In the genomic region with DNA sequence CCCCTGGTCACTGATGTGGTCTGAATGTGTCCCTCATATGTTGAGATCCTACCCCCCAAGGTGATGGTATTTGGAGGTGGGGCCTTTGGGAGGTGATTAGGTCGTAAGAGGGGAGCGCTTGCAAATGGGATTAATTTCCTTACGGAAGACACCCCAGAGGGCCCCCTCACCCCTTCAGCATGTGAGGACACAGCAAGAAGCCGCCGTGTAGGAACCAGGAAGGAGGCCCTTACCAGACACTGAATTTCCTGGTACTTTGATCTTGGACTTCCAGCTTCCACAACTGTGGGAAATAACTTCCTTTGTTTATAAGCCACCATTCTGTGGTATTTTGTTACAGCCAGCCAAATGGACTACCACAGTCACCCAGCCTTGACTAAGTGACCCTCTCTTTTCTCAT, we compare ENCODE assay signal across 16 cellular contexts. TPM values are rescaled to one million over a fixed set of nuclear protein-coding genes. Genes with fewer than 3 reads are reported as not detected.
A peak's percentile ranks its signal among the peaks of the same experiment; 100 is the strongest.
DNase-seq lines count a peak whose midpoint lies in the region; ATAC-seq, FAIRE-seq and TF ChIP-seq lines count a peak whose summit lies in the region.
"Had no signal": no experiment of that assay in that cellular context is flagged by ENCODE, and none has a peak within 500 bp of the region (broad histone marks: within the 10 kb centered on the region; RNA-seq: fewer than 3 reads in every experiment).

No MANE protein-coding gene starts in this region.

- ATAC-seq in activated B cell treated with CpG ODN at 0.5 μM for 24 hours (ENCODE audit: low read depth), result no peak
- no peak for ATAC-seq in HepG2
- ATAC-seq: pancreas had no signal

- peak overlapping the region; percentile 97 for H3K27ac Mint-ChIP-seq in activated naive CD4-positive, alpha-beta T cell treated with anti-CD3 and anti-CD28 coated beads, Interleukin-2, amount 50 U/mL, for 24 hours
- no peak overlapping the region for H3K27ac Mint-ChIP-seq in activated naive CD4-positive, alpha-beta T cell treated with anti-CD3 and anti-CD28 coated beads for 36 hours
- H3K27ac Mint-ChIP-seq in activated B cell treated with CpG ODN at 0.5 μM for 24 hours (peak overlapping the region; percentile 57), endothelial cell (ENCODE audit: unreplicated experiment) (peak overlapping the region; percentile 90)

- H3K27ac ChIP-seq in thyroid gland (peak overlapping the region; percentile 51 to 77 (median 74)), HepG2 (ENCODE audit: extremely low read length, insufficient read depth, low read length) (no peak overlapping the region), kidney (ENCODE audit: low read depth in 2 of 2, low read length in 2 of 2) (no peak overlapping the region)
- H3K27ac ChIP-seq: hepatocyte, HL-60 had no signal

- peaks cover 96% of the 10 kb centered on the region for H3K4me1 Mint-ChIP-seq in activated naive CD4-positive, alpha-beta T cell treated with anti-CD3 and anti-CD28 coated beads, Interleukin-2, amount 50 U/mL, for 24 hours
- H3K4me1 Mint-ChIP-seq in activated naive CD4-positive, alpha-beta T cell treated with anti-CD3 and anti-CD28 coated beads for 36 hours (ENCODE audit: low read depth), result peaks cover 91% of the 10 kb centered on the region
- H3K4me1 Mint-ChIP-seq in activated B cell treated with CpG ODN at 0.5 μM for 24 hours (peaks cover 83% of the 10 kb centered on the region), endothelial cell (ENCODE audit: unreplicated experiment) (peaks cover 82% of the 10 kb centered on the region)

- WGBS in thyroid gland, 2 donors, result 73 to 76% methylated on average over 5 of the region's 5 CpGs
- 88% methylated on average over 5 of the region's 5 CpGs for WGBS in HepG2 (ENCODE audit: low lambda C conversion rate)

- CTCF ChIA-PET in activated naive CD4-positive, alpha-beta T cell treated with anti-CD3 and anti-CD28 coated beads for 36 hours (lab: Charles Lee), result no interaction called here
- CTCF ChIA-PET in activated B cell treated with CpG ODN at 0.5 μM for 24 hours (lab: Charles Lee) (no interaction called here), HepG2 (lab: Yijun Ruan, JAX; ENCODE audit: low intra/inter-chr PET ratio, low total read pairs) (no interaction called here)

- H3K79me2 ChIP-seq in HepG2 (ENCODE audit: insufficient read depth, low read length), result peaks cover 4% of the 10 kb centered on the region

- TF ChIP-seq RAD21 in HepG2 (CRISPR knock-in tag; IDR thresholded peaks at IDR 0.05), result no peak

- BruUV-seq in HepG2 (replicated peaks; lab: Mats Ljungman, UMichigan), result no TSS peak

- FAIRE-seq in HepG2 (lab: Jason Lieb, UNC) (no peak), kidney (lab: Jason Lieb, UNC) (no peak)
- FAIRE-seq: pancreas had no signal

- no peak for TF ChIP-seq CTCF in activated B cell treated with CpG ODN at 0.5 μM for 24 hours (IDR thresholded peaks at IDR 0.05)
- no peak for TF ChIP-seq CTCF in endothelial cell (IDR thresholded peaks at IDR 0.05; ENCODE audit: unreplicated experiment)
- no peak for TF ChIP-seq CTCF in thyroid gland (IDR thresholded peaks at IDR 0.05)
- TF ChIP-seq CTCF in HepG2 (CRISPR knock-in tag; IDR thresholded peaks at IDR 0.05), result no peak
- no peak for TF ChIP-seq CTCF in kidney (IDR thresholded peaks at IDR 0.05; ENCODE audit: borderline replicate concordance, extremely low read depth, insufficient read depth)

- H3K27me3 Mint-ChIP-seq in activated naive CD4-positive, alpha-beta T cell treated with anti-CD3 and anti-CD28 coated beads, Interleukin-2, amount 50 U/mL, for 24 hours, result no peaks in the 10 kb centered on the region
- no peaks in the 10 kb centered on the region for H3K27me3 Mint-ChIP-seq in activated naive CD4-positive, alpha-beta T cell treated with anti-CD3 and anti-CD28 coated beads for 36 hours (ENCODE audit: low read depth)
- H3K27me3 Mint-ChIP-seq in activated B cell treated with CpG ODN at 0.5 μM for 24 hours (no peaks in the 10 kb centered on the region), endothelial cell (ENCODE audit: unreplicated experiment) (no peaks in the 10 kb centered on the region)

- intact Hi-C loops in activated naive CD4-positive, alpha-beta T cell treated with anti-CD3 and anti-CD28 coated beads for 36 hours (cut with micrococcal nuclease), result no loop called here
- intact Hi-C loops in activated B cell treated with CpG ODN at 0.5 μM for 24 hours (cut with micrococcal nuclease), result no loop called here
- intact Hi-C loops in thyroid gland (cut with DNase I), result no loop called here
- intact Hi-C loops in HepG2 (cut with micrococcal nuclease; ENCODE audit: unreplicated experiment), result no loop called here
- intact Hi-C loops in kidney (cut with DNase I), result no loop called here

- POLR2A ChIA-PET in activated B cell treated with CpG ODN at 0.5 μM for 24 hours (lab: Charles Lee) (no interaction called here), HepG2 (lab: Yijun Ruan, JAX) (no interaction called here)

- in situ Hi-C loops in HepG2 (cut with HindIII; ENCODE audit: extremely low pct_ligation_motif_present, low pct_unique_long_range_greater_than_20kb), result no loop called here

- no peak overlapping the region for H3K4me2 ChIP-seq in HepG2 (ENCODE audit: low read depth, low read length)
- H3K4me2 ChIP-seq: hepatocyte had no signal

- H3K36me3 ChIP-seq in thyroid gland (no peaks in the 10 kb centered on the region), HepG2 (replicated peaks in 1 of 2; ENCODE audit: control insufficient read depth in 1 of 2, insufficient read depth in 2 of 2, low read length in 2 of 2) (0 out of 5 replicates have a peak, but pooled peaks cover 2% of the 10 kb centered on the region in 2 experiments), kidney (ENCODE audit: control insufficient read depth in 1 of 2, insufficient read depth in 2 of 2, low read length in 2 of 2) (no peaks in the 10 kb centered on the region)
- H3K36me3 ChIP-seq: pancreas had no signal

- H3K4me3 ChIP-seq in thyroid gland (replicated peaks in 1 of 3), result no peak overlapping the region
- no peak overlapping the region for H3K4me3 ChIP-seq in HepG2 (replicated peaks in 1 of 3; ENCODE audit: insufficient read depth in 1 of 3, low read depth in 2 of 3, low read length in 3 of 3)
- no peak overlapping the region for H3K4me3 ChIP-seq in kidney (ENCODE audit: low read length in 2 of 2)
- H3K4me3 ChIP-seq: hepatocyte, pancreas, skin epidermis had no signal

- DNase-seq in activated naive CD4-positive, alpha-beta T cell treated with anti-CD3 and anti-CD28 coated beads for 36 hours, result no peak
- no peak for DNase-seq in activated B cell treated with CpG ODN at 0.5 μM for 24 hours
- no peak for DNase-seq in endothelial cell (ENCODE audit: low spot score)
- DNase-seq in thyroid gland, result no peak
- no peak for DNase-seq in stimulated activated CD4-positive, alpha-beta T cell treated with anti-CD3 and anti-CD28 coated beads, Interleukin-4, amount 100 ng/mL, for 24 hours
- no peak for DNase-seq in HepG2 (ENCODE audit: low spot score)
- no peak for DNase-seq in kidney
- DNase-seq: midbrain, NCI-H1105 treated with DMSO at 0.1 percent for 48 hours, NCI-H2171, NCI-H774, pancreas had no signal

- H3K36me3 Mint-ChIP-seq in activated naive CD4-positive, alpha-beta T cell treated with anti-CD3 and anti-CD28 coated beads, Interleukin-2, amount 50 U/mL, for 24 hours, result peaks cover 4% of the 10 kb centered on the region
- peaks cover 9% of the 10 kb centered on the region for H3K36me3 Mint-ChIP-seq in activated naive CD4-positive, alpha-beta T cell treated with anti-CD3 and anti-CD28 coated beads for 36 hours (ENCODE audit: low read depth)
- H3K36me3 Mint-ChIP-seq in activated B cell treated with CpG ODN at 0.5 μM for 24 hours (ENCODE audit: low read depth) (peaks cover 14% of the 10 kb centered on the region), endothelial cell (ENCODE audit: low read depth, unreplicated experiment) (peaks cover 7% of the 10 kb centered on the region)

- TF ChIP-seq POLR2A in thyroid gland (IDR thresholded peaks at IDR 0.05) (no peak), HepG2 (IDR thresholded peaks at IDR 0.05; ENCODE audit: insufficient read depth in 1 of 2, low read depth in 2 of 2, low read length in 2 of 2) (no peak)

- H3K27me3 ChIP-seq in thyroid gland (no peaks in the 10 kb centered on the region), HepG2 (ENCODE audit: control insufficient read depth in 1 of 2, insufficient read depth in 2 of 2, low read length in 2 of 2) (no peaks in the 10 kb centered on the region)
- H3K27me3 ChIP-seq: hepatocyte, pancreas had no signal

- no peak overlapping the region for H2AFZ ChIP-seq in HepG2 (ENCODE audit: low read length)
- H2AFZ ChIP-seq: hepatocyte had no signal

- H3K4me1 ChIP-seq in thyroid gland (peaks cover 54 to 82% of the 10 kb centered on the region in 2 donors), HepG2 (ENCODE audit: insufficient read depth, low read length) (peaks cover 12% of the 10 kb centered on the region), kidney (ENCODE audit: control insufficient read depth in 1 of 2, insufficient read depth in 1 of 2, low read depth in 1 of 2, low read length in 2 of 2) (peaks cover 10 to 22% of the 10 kb centered on the region in 2 donors)

- no peak for TF ChIP-seq EP300 in HepG2 (IDR thresholded peaks at IDR 0.05; ENCODE audit: low read depth in 2 of 2, low read length in 2 of 2)
- no peak for TF ChIP-seq EP300 in HepG2 (CRISPR knock-in tag; IDR thresholded peaks at IDR 0.05; ENCODE audit: borderline replicate concordance)

- H3K9me3 ChIP-seq in thyroid gland (no peaks in the 10 kb centered on the region), HepG2 (ENCODE audit: low read length) (no peaks in the 10 kb centered on the region), kidney (ENCODE audit: control insufficient read depth in 1 of 2, low read length in 2 of 2) (no peaks in the 10 kb centered on the region)
- H3K9me3 ChIP-seq: pancreas had no signal

- H3K9me3 Mint-ChIP-seq in activated naive CD4-positive, alpha-beta T cell treated with anti-CD3 and anti-CD28 coated beads, Interleukin-2, amount 50 U/mL, for 24 hours, result no peaks in the 10 kb centered on the region
- no peaks in the 10 kb centered on the region for H3K9me3 Mint-ChIP-seq in activated naive CD4-positive, alpha-beta T cell treated with anti-CD3 and anti-CD28 coated beads for 36 hours
- H3K9me3 Mint-ChIP-seq in activated B cell treated with CpG ODN at 0.5 μM for 24 hours (no peaks in the 10 kb centered on the region), endothelial cell (ENCODE audit: unreplicated experiment) (no peaks in the 10 kb centered on the region)

- peak overlapping the region; percentile 67 for H3K4me3 Mint-ChIP-seq in activated naive CD4-positive, alpha-beta T cell treated with anti-CD3 and anti-CD28 coated beads, Interleukin-2, amount 50 U/mL, for 24 hours
- no peak overlapping the region for H3K4me3 Mint-ChIP-seq in activated naive CD4-positive, alpha-beta T cell treated with anti-CD3 and anti-CD28 coated beads for 36 hours
- no peak overlapping the region for H3K4me3 Mint-ChIP-seq in activated B cell treated with CpG ODN at 0.5 μM for 24 hours
- peak overlapping the region; percentile 56 for H3K4me3 Mint-ChIP-seq in endothelial cell (ENCODE audit: unreplicated experiment)

- H3K9ac ChIP-seq in HepG2 (ENCODE audit: insufficient read depth, low read depth, low read length) (no peak overlapping the region), kidney (ENCODE audit: low read length in 2 of 2) (no peak overlapping the region)

- H4K20me1 ChIP-seq in HepG2 (ENCODE audit: insufficient read depth, low read length), result no peaks in the 10 kb centered on the region; the same call in 1 of the 2 replicates

RNA-seq across cellular contexts. Expression of gene NCK2, which starts 35.9 kb away (rescaled TPM):
- total RNA-seq in activated naive CD4-positive, alpha-beta T cell treated with anti-CD3 and anti-CD28 coated beads for 36 hours, result 100 to 1,000 TPM; 106 to 113 TPM
- 52.9 and 53.4 TPM in 2 replicates for total RNA-seq in activated B cell treated with CpG ODN at 0.5 μM for 24 hours
- 93.7 TPM for total RNA-seq in endothelial cell (ENCODE audit: unreplicated experiment)
- 10 to 100 TPM; 46.0 to 62.6 (median 55.3) TPM for total RNA-seq in thyroid gland
- total RNA-seq in HepG2 (2016; rRNA removed; fragmentation: Illumina TruSeq; extraction: Trizol), result 21.3 and 23.5 TPM in 2 replicates
- 20.1 and 23.4 TPM in 2 replicates for total RNA-seq in HepG2 (2016; cell fraction: cytosol; rRNA removed; fragmentation: Illumina TruSeq; extraction: Trizol; ENCODE audit: low read depth)
- 17.9 and 25.3 TPM in 2 replicates for total RNA-seq in HepG2 (2016; cell fraction: insoluble cytoplasmic fraction; rRNA removed; fragmentation: Illumina TruSeq; extraction: Trizol)
- total RNA-seq in HepG2 (2016; cell fraction: membrane; rRNA removed; fragmentation: Illumina TruSeq; extraction: Trizol), result 50.5 and 50.9 TPM in 2 replicates
- total RNA-seq in HepG2 (2016; cell fraction: nucleus; rRNA removed; fragmentation: Illumina TruSeq; extraction: Trizol), result 12.0 and 12.1 TPM in 2 replicates
- polyA plus RNA-seq in HepG2 (2011; rRNA removed), result 14.8 and 19.5 TPM in 2 replicates
- 21.4 and 24.5 TPM in 2 replicates for polyA plus RNA-seq in HepG2 (2011; cell fraction: cytosol; rRNA removed)
- polyA plus RNA-seq in HepG2 (2011; cell fraction: nucleus; rRNA removed), result 8.9 and 9.7 TPM in 2 replicates
- polyA plus RNA-seq in HepG2 (2012), result 20.9 and 25.1 TPM in 2 replicates
- polyA plus RNA-seq in HepG2 (2016; cell fraction: cytosol; fragmentation: Illumina TruSeq; extraction: Trizol; ENCODE audit: low read depth), result 30.8 and 31.3 TPM in 2 replicates
- polyA plus RNA-seq in HepG2 (2016; cell fraction: insoluble cytoplasmic fraction; fragmentation: Illumina TruSeq; extraction: Trizol; ENCODE audit: low read depth), result 24.5 and 29.7 TPM in 2 replicates
- polyA plus RNA-seq in HepG2 (2016; cell fraction: membrane; fragmentation: Illumina TruSeq; extraction: Trizol; ENCODE audit: low read depth), result 53.4 and 56.8 TPM in 2 replicates
- 18.9 and 21.5 TPM in 2 replicates for polyA plus RNA-seq in HepG2 (2016; cell fraction: nucleus; fragmentation: Illumina TruSeq; extraction: Trizol; ENCODE audit: insufficient read depth, low read depth)
- 4.0 and 18.1 TPM in 2 replicates for polyA minus RNA-seq in HepG2 (2011; rRNA and poly(A)+ RNA removed; ENCODE audit: low replicate concordance)
- polyA minus RNA-seq in HepG2 (2011; cell fraction: cytosol; rRNA and poly(A)+ RNA removed), result 9.8 and 11.4 TPM in 2 replicates
- polyA minus RNA-seq in HepG2 (2011; cell fraction: nucleus; rRNA and poly(A)+ RNA removed), result 9.0 and 11.7 TPM in 2 replicates
- 52.9 TPM for total RNA-seq in kidney
- 22.8 TPM for polyA plus RNA-seq in kidney (ENCODE audit: insufficient read depth, low read depth, low replicate concordance)

Comparison
In these comparisons a context has a peak if more than half of its experiments do, and no peak if none do; other contexts are left out.
1. H3K4me3 Mint-ChIP-seq: peak in activated naive CD4-positive, alpha-beta T cell treated with anti-CD3 and anti-CD28 coated beads, Interleukin-2, amount 50 U/mL, for 24 hours (single experiment) and endothelial cell (single experiment); none in activated naive CD4-positive, alpha-beta T cell treated with anti-CD3 and anti-CD28 coated beads for 36 hours (single experiment) and activated B cell treated with CpG ODN at 0.5 μM for 24 hours (single experiment).
2. H3K27ac ChIP-seq: peak in thyroid gland (3 of 3); none in HepG2 (single experiment) and kidney (0 of 2).